ENCODE assay signal across 16 cellular contexts in genomic region chr15:70726753-70727152, GRCh38. TPM values are rescaled to one million over a fixed set of nuclear protein-coding genes. Genes with fewer than 3 reads are reported as not detected.
DNase-seq lines count a peak whose midpoint lies in the region; FAIRE-seq and TF ChIP-seq lines count a peak whose summit lies in the region.
"Had no signal": no experiment of that assay in that cellular context is flagged by ENCODE, and none has a peak within 500 bp of the region (broad histone marks: within the 10 kb centered on the region; RNA-seq: fewer than 3 reads in every experiment).

No MANE protein-coding gene starts in this region.

- no peaks in the 10 kb centered on the region for H3K9me3 ChIP-seq in MG63
- H3K9me3 ChIP-seq: transverse colon had no signal

- H3K36me3 ChIP-seq in MG63: peaks cover 6% of the 10 kb centered on the region; the same call in 1 of the 2 replicates
- H3K36me3 ChIP-seq: BLaER1, transverse colon had no signal

- no peaks in the 10 kb centered on the region for H3K27me3 ChIP-seq in MG63
- H3K27me3 ChIP-seq: BLaER1, transverse colon had no signal

- FAIRE-seq in G401.6 (lab: Jason Lieb, UNC) (peak; percentile 8), RCC 7860 (lab: Jason Lieb, UNC) (peak; percentile 89), GM12892 (lab: Jason Lieb, UNC) (no peak)

- no peak overlapping the region for H3K4me3 ChIP-seq in MG63
- H3K4me3 ChIP-seq: BLaER1, transverse colon had no signal

- DNase-seq in RCC 7860 (ENCODE audit: low spot score) (peak; percentile 55), fibroblast of peridontal ligament (ENCODE audit: extremely low read depth) (peak; percentile 51), non-pigmented ciliary epithelial cell (ENCODE audit: low read depth) (peak; percentile 27), head of caudate nucleus (no peak), GM12892 (ENCODE audit: insufficient read length) (no peak), MG63 (no peak), MV-4-11 (lab: John Stamatoyannopoulos, UW) (no peak)
- DNase-seq: activated CD4-positive, alpha-beta T cell treated with anti-CD3 and anti-CD28 coated beads, Interleukin-2, amount 50 U/mL, for 48 hours; activated T-cell treated with anti-CD3 and anti-CD28 coated beads, Interleukin-2, amount 50 U/mL, for 24 hours; DMS 273 treated with DMSO at 0.1 percent for 48 hours; NCI-H1048; stimulated activated CD4-positive, alpha-beta T cell treated with anti-CD3 and anti-CD28 coated beads, Interleukin-12 subunit alpha, Interleukin-12 subunit beta, amount 100 ng/mL, for 4 hours; stimulated activated naive B cell treated with anti-CD40 and anti-IgM and Interleukin-4, amounts not matched to agents 10 μg/mL and 1 μg/mL and 100 μg/mL, for 72 hours; transverse colon had no signal

- no peak for TF ChIP-seq POLR2A in GM12892 (IDR thresholded peaks at IDR 0.05; ENCODE audit: low read depth, low read length)

- intact Hi-C loops in head of caudate nucleus (cut with DNase I): no loop called here

RNA-seq across cellular contexts. Expression of gene UACA, which starts 36.6 kb away (rescaled TPM):
- 3.2 TPM for polyA plus RNA-seq in GM12892 (2012; ENCODE audit: missing spikeins)
- 37.6 and 51.6 TPM in 2 replicates for total RNA-seq in MG63 (2014; rRNA removed; shearing (Covaris generic); ENCODE audit: low replicate concordance)

Comparison
In these comparisons a context has a peak if more than half of its experiments do, and no peak if none do; other contexts are left out.
1. DNase-seq: peak in RCC 7860 (single experiment), fibroblast of peridontal ligament (single experiment) and non-pigmented ciliary epithelial cell (single experiment); none in head of caudate nucleus (0 of 42), GM12892 (single experiment), MG63 (single experiment) and MV-4-11 (single experiment).